11 cellular contexts compared by ENCODE assay signal in genomic region chr17:49464049-49464448, GRCh38.
"Had no signal": no experiment of that assay in that cellular context is flagged by ENCODE, and none has a peak within 500 bp of the region (broad histone marks: within the 10 kb centered on the region; RNA-seq: fewer than 3 reads in every experiment).

No MANE protein-coding gene starts in this region.

- DNase-seq: GM23248, GOT3, H7, H9, HCEC 1CT, HFFc6 had no signal

- H3K27ac ChIP-seq: GM23248 had no signal

- H3K9me3 ChIP-seq: HAP-1 had no signal

- FAIRE-seq: H1, H54 had no signal

- H2AFZ ChIP-seq: GM23248, GM23338 had no signal

- H3K9ac ChIP-seq: GM23248 had no signal

- ATAC-seq: GM23338, HCT116 had no signal

- H3K4me1 ChIP-seq: HAP-1 had no signal

- H3K36me3 ChIP-seq: HAP-1 had no signal

- H3K4me3 ChIP-seq: GM23248, GM23338, HAP-1 had no signal

- H3K4me2 ChIP-seq: GM23338 had no signal
